8 cellular contexts compared by ENCODE assay signal in genomic region chr3:143120716-143121239, GRCh38. TPM values are rescaled to one million over a fixed set of nuclear protein-coding genes. Genes with fewer than 3 reads are reported as not detected.
A peak's percentile ranks its signal among the peaks of the same experiment; 100 is the strongest.
DNase-seq lines count a peak whose midpoint lies in the region; ATAC-seq and TF ChIP-seq lines count a peak whose summit lies in the region.

No MANE protein-coding gene starts in this region.

- no peaks in the 10 kb centered on the region for H4K20me1 ChIP-seq in Loucy (ENCODE audit: insufficient read depth, low read length, poor library complexity, severe bottlenecking)

- H3K9me3 ChIP-seq in Loucy (ENCODE audit: insufficient read depth, low read depth, low read length): no peaks in the 10 kb centered on the region

- peak overlapping the region; percentile 63 for H3K4me3 Mint-ChIP-seq in activated T-helper 2 cell treated with anti-CD3 and anti-CD28 coated beads, Interferon-gamma antibody, Interleukin-2, Interleukin-4, amounts not matched to agents 10 μg/mL and 5 μg/mL and 100 μg/mL, durations not matched to agents 14 hours and 24 hours and 36 hours (ENCODE audit: low read depth)

- H3K4me1 Mint-ChIP-seq in activated T-helper 2 cell treated with anti-CD3 and anti-CD28 coated beads, Interferon-gamma antibody, Interleukin-2, Interleukin-4, amounts not matched to agents 10 μg/mL and 5 μg/mL and 100 μg/mL, durations not matched to agents 14 hours and 24 hours and 36 hours (ENCODE audit: low read depth): peaks cover 53% of the 10 kb centered on the region

- H3K36me3 ChIP-seq in Loucy (ENCODE audit: insufficient read depth, low read length): no peaks in the 10 kb centered on the region

- ATAC-seq in GM21528 (IDR thresholded peaks at IDR 0.05; ENCODE audit: low FRiP score, unreplicated experiment): peak; percentile 35

- TF ChIP-seq CTCF in Loucy (conservative IDR thresholded peaks at IDR 0.05; ENCODE audit: low read length) (no peak), retinal pigment epithelial cell (conservative IDR thresholded peaks at IDR 0.05; ENCODE audit: low read depth, low read length) (peak; percentile 29)

- DNase-seq in Daoy (ENCODE audit: low read depth): peak; percentile 43
- DNase-seq in activated T-helper 2 cell treated with anti-CD3 and anti-CD28 coated beads, Interferon-gamma antibody, Interleukin-2, Interleukin-4, amounts not matched to agents 10 μg/mL and 5 μg/mL and 100 μg/mL, durations not matched to agents 14 hours and 24 hours and 36 hours (ENCODE audit: low spot score): peak; percentile 48
- DNase-seq in head of caudate nucleus: peak in 28 of 42 donors; percentile 12 to 60 (median 28)
- DNase-seq in retinal pigment epithelial cell (ENCODE audit: low read depth): no peak
- no peak for DNase-seq in dedifferentiated amniotic fluid mesenchymal stem cell (ENCODE audit: extremely low spot score)
- DNase-seq in HK-2 (ENCODE audit: unreplicated experiment): no peak

- no peak overlapping the region; the same call in 1 of the 2 replicates for H2AFZ ChIP-seq in Loucy (ENCODE audit: low read length)

- no peaks in the 10 kb centered on the region for H3K9me2 ChIP-seq in Loucy (replicated peaks; ENCODE audit: low read depth, low read length)

- H3F3A ChIP-seq in Loucy (ENCODE audit: low read depth): peaks cover 5% of the 10 kb centered on the region; the same call in 1 of the 2 replicates

- H3K27me3 ChIP-seq in Loucy (ENCODE audit: insufficient read depth, low read length, poor library complexity, severe bottlenecking): no peaks in the 10 kb centered on the region

- peaks cover 10% of the 10 kb centered on the region for H3K27me3 Mint-ChIP-seq in activated T-helper 2 cell treated with anti-CD3 and anti-CD28 coated beads, Interferon-gamma antibody, Interleukin-2, Interleukin-4, amounts not matched to agents 10 μg/mL and 5 μg/mL and 100 μg/mL, durations not matched to agents 14 hours and 24 hours and 36 hours (ENCODE audit: low read depth)

- intact Hi-C loops in activated T-helper 2 cell treated with anti-CD3 and anti-CD28 coated beads, Interferon-gamma antibody, Interleukin-2, Interleukin-4, amounts not matched to agents 10 μg/mL and 5 μg/mL and 100 μg/mL, durations not matched to agents 14 hours and 24 hours and 36 hours (cut with micrococcal nuclease): loop anchor here (1.0 to 5.0 kb wide), 8 partner anchors 87 to 554 kb away; partner anchors contain the start of gene U2SURP
- intact Hi-C loops in head of caudate nucleus (cut with DNase I): no loop called here

- no peaks in the 10 kb centered on the region for H3K79me2 ChIP-seq in Loucy (ENCODE audit: insufficient read depth, low read length)

- peaks cover 17% of the 10 kb centered on the region for H3K36me3 Mint-ChIP-seq in activated T-helper 2 cell treated with anti-CD3 and anti-CD28 coated beads, Interferon-gamma antibody, Interleukin-2, Interleukin-4, amounts not matched to agents 10 μg/mL and 5 μg/mL and 100 μg/mL, durations not matched to agents 14 hours and 24 hours and 36 hours (ENCODE audit: low read depth)

- peak overlapping the region; percentile 69 for H3K4me2 ChIP-seq in Loucy (ENCODE audit: low read depth, low read length, poor library complexity, severe bottlenecking)

- H3K27ac Mint-ChIP-seq in activated T-helper 2 cell treated with anti-CD3 and anti-CD28 coated beads, Interferon-gamma antibody, Interleukin-2, Interleukin-4, amounts not matched to agents 10 μg/mL and 5 μg/mL and 100 μg/mL, durations not matched to agents 14 hours and 24 hours and 36 hours: no peak overlapping the region

- no peaks in the 10 kb centered on the region for H3K9me3 Mint-ChIP-seq in activated T-helper 2 cell treated with anti-CD3 and anti-CD28 coated beads, Interferon-gamma antibody, Interleukin-2, Interleukin-4, amounts not matched to agents 10 μg/mL and 5 μg/mL and 100 μg/mL, durations not matched to agents 14 hours and 24 hours and 36 hours

- H3K9ac ChIP-seq in Loucy (ENCODE audit: low read depth, low read length, poor library complexity, severe bottlenecking): no peak overlapping the region

- H3K4me3 ChIP-seq in Loucy (ENCODE audit: low read length, poor library complexity, severe bottlenecking) (peak overlapping the region; percentile 82), retinal pigment epithelial cell (ENCODE audit: low read length) (peak overlapping the region; percentile 77)

- H3K4me1 ChIP-seq in Loucy (ENCODE audit: insufficient read depth, low read length, poor library complexity, severe bottlenecking): peaks cover 7% of the 10 kb centered on the region

RNA-seq across cellular contexts. Expression of gene CHST2, which starts 1.2 kb away (rescaled TPM):
- 9.5 and 14.2 TPM in 2 replicates for total RNA-seq in Daoy (2014; rRNA removed; shearing (Covaris generic))
- total RNA-seq in activated T-helper 2 cell treated with anti-CD3 and anti-CD28 coated beads, Interferon-gamma antibody, Interleukin-2, Interleukin-4, amounts not matched to agents 10 μg/mL and 5 μg/mL and 100 μg/mL, durations not matched to agents 14 hours and 24 hours and 36 hours: 7.4 and 7.7 TPM in 2 replicates

Comparison
In these comparisons a context has a peak if more than half of its experiments do, and no peak if none do; other contexts are left out.
1. DNase-seq: peak in Daoy (single experiment), activated T-helper 2 cell treated with anti-CD3 and anti-CD28 coated beads, Interferon-gamma antibody, Interleukin-2, Interleukin-4, amounts not matched to agents 10 μg/mL and 5 μg/mL and 100 μg/mL, durations not matched to agents 14 hours and 24 hours and 36 hours (single experiment) and head of caudate nucleus (28 of 42); none in retinal pigment epithelial cell (single experiment), dedifferentiated amniotic fluid mesenchymal stem cell (single experiment) and HK-2 (single experiment).